In the genomic region with DNA sequence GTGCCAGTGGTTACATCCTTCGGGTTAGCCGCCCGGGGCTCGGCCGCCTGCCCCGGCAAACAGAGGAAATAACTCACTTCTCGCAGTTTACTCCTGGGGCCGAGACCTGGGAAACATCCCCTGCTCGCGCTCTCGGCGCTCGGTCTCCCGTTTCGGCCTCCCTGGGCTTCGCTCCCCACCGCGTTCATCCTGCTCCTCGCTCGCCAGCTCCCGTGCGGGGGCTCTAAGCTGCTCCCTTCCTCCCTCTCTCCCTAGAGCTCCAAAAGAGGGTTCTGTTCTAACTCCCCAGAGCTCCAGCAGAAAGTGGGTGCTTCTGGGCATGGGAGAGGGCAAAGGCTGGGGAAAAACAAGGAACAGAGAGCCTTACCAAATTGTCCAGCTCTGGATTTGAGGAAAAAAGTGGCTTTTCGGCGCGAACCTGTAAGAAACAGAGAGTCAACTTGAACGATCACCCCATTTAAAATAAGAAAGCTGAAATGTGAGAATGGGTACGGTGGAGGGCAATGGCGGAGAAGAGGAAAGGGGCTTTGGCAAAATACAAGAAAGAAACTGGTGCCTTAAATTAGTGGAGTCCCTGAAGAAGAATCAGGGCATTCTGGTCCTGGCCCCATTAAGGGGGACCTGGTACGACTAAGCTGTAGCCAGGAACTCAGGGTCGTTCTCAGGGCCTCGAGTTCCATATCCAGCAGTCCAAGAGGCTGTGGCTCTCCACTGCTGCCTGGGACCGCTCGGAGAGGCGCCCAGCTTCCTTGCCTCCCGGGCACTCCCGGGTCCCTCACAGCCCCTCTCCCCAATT, we compare ENCODE assay signal across 13 cellular contexts. TPM values are rescaled to one million over a fixed set of nuclear protein-coding genes. Genes with fewer than 3 reads are reported as not detected.
A peak's percentile ranks its signal among the peaks of the same experiment; 100 is the strongest.
DNase-seq lines count a peak whose midpoint lies in the region; FAIRE-seq and TF ChIP-seq lines count a peak whose summit lies in the region.
"Had no signal": no experiment of that assay in that cellular context is flagged by ENCODE, and none has a peak within 500 bp of the region (broad histone marks: within the 10 kb centered on the region; RNA-seq: fewer than 3 reads in every experiment).

No MANE protein-coding gene starts in this region.

- H3K4me2 ChIP-seq in DOHH2 (ENCODE audit: low read length) (peak overlapping the region; percentile 17; the same call in 1 of the 2 replicates), osteoblast (ENCODE audit: insufficient read depth, low read length) (no peak overlapping the region)
- H3K4me2 ChIP-seq: BLaER1 treated with 17β-estradiol and CSF1 and Interleukin-3, amounts not matched to agents 10 nM and 100 nM had no signal

- H3K4me1 ChIP-seq in DOHH2 (ENCODE audit: control insufficient read depth, low read length): peaks cover 18% of the 10 kb centered on the region
- peaks cover 0 to 21% of the 10 kb centered on the region in 2 donors for H3K4me1 ChIP-seq in ascending aorta
- peaks cover 84% of the 10 kb centered on the region for H3K4me1 ChIP-seq in left ventricle myocardium inferior
- no peaks in the 10 kb centered on the region for H3K4me1 ChIP-seq in osteoblast (ENCODE audit: insufficient read depth, low read length)
- H3K4me1 ChIP-seq: BLaER1 treated with 17β-estradiol and CSF1 and Interleukin-3, amounts not matched to agents 10 nM and 100 nM; SJCRH30 had no signal

- intact Hi-C loops in ascending aorta (cut with DNase I): loop anchor here (5.0 to 10.0 kb wide), 5 partner anchors 493 to 1791 kb away; partner anchors contain the start of gene CDIN1
- intact Hi-C loops in left ventricle myocardium inferior (cut with micrococcal nuclease): no loop called here

- H2AFZ ChIP-seq in osteoblast (ENCODE audit: low read length): no peak overlapping the region

- H3K27me3 ChIP-seq in DOHH2 (ENCODE audit: control insufficient read depth, low read length) (no peaks in the 10 kb centered on the region), ascending aorta (no peaks in the 10 kb centered on the region), left ventricle myocardium inferior (ENCODE audit: low read depth) (peaks cover 19% of the 10 kb centered on the region), osteoblast (ENCODE audit: insufficient read depth, low read length) (no peaks in the 10 kb centered on the region)
- H3K27me3 ChIP-seq: MG63, SJCRH30 had no signal

- FAIRE-seq in urothelium cell line (lab: Jason Lieb, UNC): no peak
- FAIRE-seq: GM18507 had no signal

- TF ChIP-seq CTCF in DOHH2 (IDR thresholded peaks at IDR 0.05; ENCODE audit: low read depth, low read length, poor library complexity, severe bottlenecking) (no peak), ascending aorta (IDR thresholded peaks at IDR 0.05) (no peak), left ventricle myocardium inferior (IDR thresholded peaks at IDR 0.05; ENCODE audit: borderline replicate concordance) (no peak), osteoblast (IDR thresholded peaks at IDR 0.05; ENCODE audit: extremely low read depth, low read depth, low read length) (no peak)

- DNase-seq in ascending aorta (ENCODE audit: low spot score in 2 of 2) (no peak), left ventricle myocardium inferior (peak; percentile 38), osteoblast (ENCODE audit: insufficient read length, low spot score, missing footprints) (peak; percentile 42), NCI-H774 (lab: John Stamatoyannopoulos, UW) (no peak), urothelium cell line (ENCODE audit: low spot score) (no peak), OCI-M2 (lab: John Stamatoyannopoulos, UW; ENCODE audit: unreplicated experiment) (no peak), AML-193 (lab: John Stamatoyannopoulos, UW) (no peak)
- DNase-seq: activated CD8-positive, alpha-beta memory T cell treated with anti-CD3 and anti-CD28 coated beads, Interleukin-2, amount 50 U/mL, for 48 hours; MG63; SJCRH30 had no signal

- peaks cover 4% of the 10 kb centered on the region for H3F3A ChIP-seq in DOHH2 (ENCODE audit: control insufficient read depth, insufficient read depth)

- H3K9me2 ChIP-seq in DOHH2 (replicated peaks; ENCODE audit: control insufficient read depth, low read length): no peaks in the 10 kb centered on the region

- peaks cover 10% of the 10 kb centered on the region; the same call in 1 of the 2 replicates for H4K20me1 ChIP-seq in DOHH2 (ENCODE audit: control insufficient read depth, insufficient read depth, low read depth, low read length)
- no peaks in the 10 kb centered on the region for H4K20me1 ChIP-seq in osteoblast (ENCODE audit: insufficient read depth, low read length)

- H3K9me3 ChIP-seq in DOHH2 (ENCODE audit: control insufficient read depth, insufficient read depth, low read length) (no peaks in the 10 kb centered on the region), ascending aorta (no peaks in the 10 kb centered on the region), left ventricle myocardium inferior (replicated peaks) (no peaks in the 10 kb centered on the region), osteoblast (ENCODE audit: low read depth, low read length) (no peaks in the 10 kb centered on the region)
- H3K9me3 ChIP-seq: MG63, SJCRH30 had no signal

- H3K36me3 ChIP-seq in DOHH2 (ENCODE audit: control insufficient read depth, low read length) (peaks cover 75% of the 10 kb centered on the region), ascending aorta (no peaks in the 10 kb centered on the region), left ventricle myocardium inferior (no peaks in the 10 kb centered on the region), osteoblast (ENCODE audit: insufficient read depth, low read length) (peaks cover 39% of the 10 kb centered on the region)
- H3K36me3 ChIP-seq: BLaER1 treated with 17β-estradiol and CSF1 and Interleukin-3, amounts not matched to agents 10 nM and 100 nM; MG63 had no signal

- H3K4me3 ChIP-seq in DOHH2 (ENCODE audit: low read length) (no peak overlapping the region), ascending aorta (peak overlapping the region; percentile 66 to 81), left ventricle myocardium inferior (peak overlapping the region; percentile 76), osteoblast (ENCODE audit: insufficient read depth, low read length) (no peak overlapping the region)
- H3K4me3 ChIP-seq: BLaER1 treated with 17β-estradiol and CSF1 and Interleukin-3, amounts not matched to agents 10 nM and 100 nM; MG63; SJCRH30 had no signal

- H3K27ac ChIP-seq in DOHH2 (ENCODE audit: low read depth, low read length): no peak overlapping the region
- H3K27ac ChIP-seq in ascending aorta: peak overlapping the region; percentile 94 to 96
- peak overlapping the region; percentile 97 for H3K27ac ChIP-seq in left ventricle myocardium inferior (replicated peaks)
- no peak overlapping the region for H3K27ac ChIP-seq in osteoblast (ENCODE audit: low read depth, low read length)
- H3K27ac ChIP-seq: BLaER1 treated with 17β-estradiol and CSF1 and Interleukin-3, amounts not matched to agents 10 nM and 100 nM; SJCRH30 had no signal

- H3K79me2 ChIP-seq in DOHH2 (ENCODE audit: control insufficient read depth, low read length): peaks cover 70% of the 10 kb centered on the region
- peaks cover 45% of the 10 kb centered on the region for H3K79me2 ChIP-seq in osteoblast (ENCODE audit: insufficient read depth, low read length)

RNA-seq across cellular contexts. Expression of gene MEIS2, which starts 5.0 kb away (rescaled TPM):
- total RNA-seq in ascending aorta: 11.5 TPM
- total RNA-seq in left ventricle myocardium inferior: 36.0 TPM
- 14.7 and 17.7 TPM in 2 replicates for total RNA-seq in osteoblast

Comparison
In these comparisons a context has a peak if more than half of its experiments do, and no peak if none do; other contexts are left out.
1. H3K27ac ChIP-seq: peak in ascending aorta (2 of 2) and left ventricle myocardium inferior (single experiment); none in DOHH2 (single experiment) and osteoblast (single experiment).
2. H3K4me3 ChIP-seq: peak in ascending aorta (2 of 2) and left ventricle myocardium inferior (single experiment); none in DOHH2 (single experiment) and osteoblast (single experiment).
3. DNase-seq: peak in left ventricle myocardium inferior (single experiment) and osteoblast (single experiment); none in ascending aorta (0 of 2), NCI-H774 (single experiment), urothelium cell line (single experiment), OCI-M2 (single experiment) and AML-193 (0 of 2).